In the genomic region with DNA sequence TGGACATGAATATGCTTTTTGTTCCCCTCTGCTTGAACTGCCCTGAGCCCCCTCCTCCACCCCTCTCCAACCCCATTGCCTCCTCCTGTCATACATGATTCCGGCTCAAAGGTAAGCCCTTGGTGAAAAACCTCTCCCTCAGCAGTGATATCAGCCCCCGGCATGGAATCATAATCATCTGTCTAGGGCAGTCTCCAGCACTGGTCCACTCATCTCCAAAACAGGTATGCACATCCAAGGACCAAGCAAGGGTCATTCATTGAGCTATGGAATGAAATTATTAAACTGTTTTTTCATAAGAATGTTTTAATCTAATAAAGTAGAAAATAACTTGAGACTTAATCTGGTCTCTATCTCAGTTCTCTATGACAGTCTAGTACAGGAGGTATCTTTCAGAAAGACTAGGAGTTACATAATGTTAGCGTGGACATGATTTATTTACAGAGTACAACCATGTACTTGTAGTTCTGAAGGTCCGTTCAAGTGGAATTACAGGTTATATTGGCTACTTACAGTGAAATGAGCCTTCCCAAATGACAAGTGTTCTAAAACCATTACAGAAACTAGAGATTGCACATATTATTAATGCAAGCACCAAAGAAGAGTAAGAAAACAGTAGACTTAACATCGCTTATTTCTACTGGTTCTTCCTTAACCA, we compare ENCODE assay signal across 19 cellular contexts.
DNase-seq lines count a peak whose midpoint lies in the region; ATAC-seq and TF ChIP-seq lines count a peak whose summit lies in the region.
"Had no signal": no experiment of that assay in that cellular context is flagged by ENCODE, and none has a peak within 500 bp of the region (broad histone marks: within the 10 kb centered on the region; RNA-seq: fewer than 3 reads in every experiment).

No MANE protein-coding gene starts in this region.

- peaks cover 32% of the 10 kb centered on the region for H3K36me3 ChIP-seq in CD4-positive, CD25-positive, alpha-beta regulatory T cell (ENCODE audit: control insufficient read depth, insufficient read depth, low read length)
- peaks cover 0 to 5% of the 10 kb centered on the region in 2 donors for H3K36me3 ChIP-seq in lung (ENCODE audit: control insufficient read depth in 2 of 2, insufficient read depth in 2 of 2, low read length in 2 of 2)

- DNase-seq in CD4-positive, CD25-positive, alpha-beta regulatory T cell: no peak
- peak; percentile 54 for DNase-seq in DMS79 (lab: John Stamatoyannopoulos, UW)
- peak; percentile 73 for DNase-seq in NCI-H510A treated with DMSO at 0.1 percent for 48 hours (lab: John Stamatoyannopoulos, UW)
- DNase-seq in lung (ENCODE audit: low spot score): no peak
- DNase-seq in SW 1271 (lab: John Stamatoyannopoulos, UW): no peak
- DNase-seq in anterior cingulate cortex (lab: John Stamatoyannopoulos, UW): no peak
- DNase-seq: GOT3, HCEC 1CT, MM.1S, NCI-H1092 treated with DMSO at 0.1 percent for 48 hours, NCI-H1436 treated with DMSO at 0.1 percent for 48 hours, NCI-H1930, NCI-H748 treated with DMSO at 0.1 percent for 48 hours, PC-9, SIG-M5, T-helper 1 cell had no signal

- H3K4me3 Mint-ChIP-seq in CD4-positive, CD25-positive, alpha-beta regulatory T cell: no peak overlapping the region
- H3K4me3 Mint-ChIP-seq: B cell had no signal

- H3K27ac Mint-ChIP-seq in CD4-positive, CD25-positive, alpha-beta regulatory T cell: peak overlapping the region in 2 of 3 donors; percentile 21 to 46
- H3K27ac Mint-ChIP-seq: B cell had no signal

- no peak for ATAC-seq in CD4-positive, CD25-positive, alpha-beta regulatory T cell (ENCODE audit: low read depth in 2 of 2)
- ATAC-seq in lung (ENCODE audit: insufficient read depth, low FRiP score) (peak; percentile 41), SK-N-SH treated with all-trans-retinoic acid at 6 μM for 48 hours (no peak)
- ATAC-seq: K562 had no signal

- TF ChIP-seq CTCF in lung (IDR thresholded peaks at IDR 0.05; ENCODE audit: control extremely low read depth, extremely low read depth): no peak

- H3K27me3 Mint-ChIP-seq in CD4-positive, CD25-positive, alpha-beta regulatory T cell: no peaks in the 10 kb centered on the region
- H3K27me3 Mint-ChIP-seq: B cell had no signal

- no peaks in the 10 kb centered on the region for H3K4me1 ChIP-seq in CD4-positive, CD25-positive, alpha-beta regulatory T cell (ENCODE audit: control insufficient read depth, insufficient read depth, low read length, poor library complexity, severe bottlenecking)
- H3K4me1 ChIP-seq in lung (ENCODE audit: control insufficient read depth in 2 of 2, insufficient read depth in 2 of 2, low read length in 2 of 2): peaks cover 4 to 5% of the 10 kb centered on the region in 2 donors

- no peaks in the 10 kb centered on the region for H3K27me3 ChIP-seq in CD4-positive, CD25-positive, alpha-beta regulatory T cell (ENCODE audit: control insufficient read depth, insufficient read depth, low read length)
- no peaks in the 10 kb centered on the region for H3K27me3 ChIP-seq in lung (ENCODE audit: control insufficient read depth, insufficient read depth)

- no peak overlapping the region for H3K27ac ChIP-seq in CD4-positive, CD25-positive, alpha-beta regulatory T cell (ENCODE audit: insufficient read depth, low read length, poor library complexity, severe bottlenecking)
- no peak overlapping the region for H3K27ac ChIP-seq in lung (ENCODE audit: low read depth in 1 of 2, low read length in 1 of 2)
- H3K27ac ChIP-seq: PC-9 had no signal

- no peak overlapping the region for H3K4me3 ChIP-seq in CD4-positive, CD25-positive, alpha-beta regulatory T cell (ENCODE audit: low read depth, low read length)
- no peak overlapping the region for H3K4me3 ChIP-seq in lung
- H3K4me3 ChIP-seq: K562, PC-9 had no signal

- WGBS in lung, 2 donors: 76 to 91% methylated on average over 5 of the region's 5 CpGs

- peaks cover under 1 to 23% (median 18%) of the 10 kb centered on the region in 4 donors for H3K4me1 Mint-ChIP-seq in CD4-positive, CD25-positive, alpha-beta regulatory T cell
- H3K4me1 Mint-ChIP-seq: B cell had no signal

- H3K36me3 Mint-ChIP-seq in CD4-positive, CD25-positive, alpha-beta regulatory T cell: peaks cover 41% of the 10 kb centered on the region

- no peaks in the 10 kb centered on the region for H3K9me3 ChIP-seq in CD4-positive, CD25-positive, alpha-beta regulatory T cell (ENCODE audit: control insufficient read depth in 2 of 2, low read length in 2 of 2)
- H3K9me3 ChIP-seq in lung (ENCODE audit: control insufficient read depth in 2 of 2, insufficient read depth in 1 of 2, low read length in 1 of 2): no peaks in the 10 kb centered on the region

- no peaks in the 10 kb centered on the region for H3K9me3 Mint-ChIP-seq in CD4-positive, CD25-positive, alpha-beta regulatory T cell

TF ChIP-seq in SK-N-SH treated with all-trans-retinoic acid at 6 μM for 48 hours, 23 proteins besides CTCF, POLR2A, EP300 and RAD21 (continues in another document):
- TF ChIP-seq ZC3H10 (CRISPR knock-in tag; IDR thresholded peaks at IDR 0.05): no peak
- TF ChIP-seq TOX (CRISPR knock-in tag; IDR thresholded peaks at IDR 0.05; ENCODE audit: borderline replicate concordance): no peak
- no peak for TF ChIP-seq TCF4 (CRISPR knock-in tag; IDR thresholded peaks at IDR 0.05; ENCODE audit: borderline replicate concordance)
- TF ChIP-seq ISL1 (CRISPR knock-in tag; IDR thresholded peaks at IDR 0.05): no peak
- no peak for TF ChIP-seq PPARA (CRISPR knock-in tag; IDR thresholded peaks at IDR 0.05; ENCODE audit: borderline replicate concordance)
- TF ChIP-seq TSHZ2 (CRISPR knock-in tag; IDR thresholded peaks at IDR 0.05): no peak
- TF ChIP-seq ZNF565 (CRISPR knock-in tag; conservative IDR thresholded peaks at IDR 0.05; ENCODE audit: low read depth): no peak
- no peak for TF ChIP-seq CSRNP3 (CRISPR knock-in tag; IDR thresholded peaks at IDR 0.05)
- TF ChIP-seq, protein P1, sequence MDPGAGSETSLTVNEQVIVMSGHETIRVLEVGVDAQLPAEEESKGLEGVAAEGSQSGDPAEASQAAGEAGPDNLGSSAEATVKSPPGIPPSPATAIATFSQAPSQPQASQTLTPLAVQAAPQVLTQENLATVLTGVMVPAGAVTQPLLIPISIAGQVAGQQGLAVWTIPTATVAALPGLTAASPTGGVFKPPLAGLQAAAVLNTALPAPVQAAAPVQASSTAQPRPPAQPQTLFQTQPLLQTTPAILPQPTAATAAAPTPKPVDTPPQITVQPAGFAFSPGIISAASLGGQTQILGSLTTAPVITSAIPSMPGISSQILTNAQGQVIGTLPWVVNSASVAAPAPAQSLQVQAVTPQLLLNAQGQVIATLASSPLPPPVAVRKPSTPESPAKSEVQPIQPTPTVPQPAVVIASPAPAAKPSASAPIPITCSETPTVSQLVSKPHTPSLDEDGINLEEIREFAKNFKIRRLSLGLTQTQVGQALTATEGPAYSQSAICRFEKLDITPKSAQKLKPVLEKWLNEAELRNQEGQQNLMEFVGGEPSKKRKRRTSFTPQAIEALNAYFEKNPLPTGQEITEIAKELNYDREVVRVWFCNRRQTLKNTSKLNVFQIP (CRISPR knock-in tag; IDR thresholded peaks at IDR 0.05; ENCODE audit: borderline replicate concordance, low read depth): no peak
- TF ChIP-seq CSDC2 (CRISPR knock-in tag; IDR thresholded peaks at IDR 0.05): no peak
- TF ChIP-seq GLIS3 (CRISPR knock-in tag; IDR thresholded peaks at IDR 0.05): no peak

Comparison
In these comparisons a context has a peak if more than half of its experiments do, and no peak if none do; other contexts are left out.
1. DNase-seq: peak in DMS79 (single experiment) and NCI-H510A treated with DMSO at 0.1 percent for 48 hours (single experiment); none in CD4-positive, CD25-positive, alpha-beta regulatory T cell (0 of 3), lung (single experiment), SW 1271 (0 of 2) and anterior cingulate cortex (0 of 58).